18 cellular contexts compared by ENCODE assay signal in genomic region chr16:12294471-12294870, GRCh38.
DNase-seq lines count a peak whose midpoint lies in the region; ATAC-seq, FAIRE-seq and TF ChIP-seq lines count a peak whose summit lies in the region.
"Had no signal": no experiment of that assay in that cellular context is flagged by ENCODE, and none has a peak within 500 bp of the region (broad histone marks: within the 10 kb centered on the region; RNA-seq: fewer than 3 reads in every experiment).

No MANE protein-coding gene starts in this region.

- H3K4me3 ChIP-seq in HepG2 (replicated peaks in 1 of 3; ENCODE audit: insufficient read depth in 1 of 3, low read depth in 2 of 3, low read length in 3 of 3), result no peak overlapping the region
- H3K4me3 ChIP-seq in right lobe of liver, result no peak overlapping the region
- no peak overlapping the region for H3K4me3 ChIP-seq in mesodermal cell (ENCODE audit: extremely low read depth, insufficient read depth, low read length, poor library complexity, severe bottlenecking)
- H3K4me3 ChIP-seq: BLaER1, GM23338 had no signal

- no peak for TF ChIP-seq RAD21 in HepG2 (CRISPR knock-in tag; IDR thresholded peaks at IDR 0.05)

- POLR2A ChIA-PET in HepG2 (lab: Yijun Ruan, JAX), result interaction anchor here (1.1 to 1.4 kb wide), 2 partner anchors 31 to 34 kb away, joined by 3 to 6 read pairs; no protein-coding TSS in a partner anchor

- no peak overlapping the region for H3K4me2 ChIP-seq in HepG2 (ENCODE audit: low read depth, low read length)
- H3K4me2 ChIP-seq: GM23338 had no signal

- WGBS in HepG2 (ENCODE audit: low lambda C conversion rate), result 95% methylated on average over 6 of the region's 6 CpGs
- 90% methylated on average over 2 of the region's 6 CpGs for WGBS in right lobe of liver (ENCODE audit: insufficient coverage, low coverage, low lambda C conversion rate, missing lambda C conversion rate)
- WGBS in mesodermal cell (ENCODE audit: insufficient coverage in 2 of 2), 2 experiments, result 89 to 93% methylated on average over 5 to 6 of the region's 6 CpGs

- H3K4me1 ChIP-seq in HepG2 (ENCODE audit: insufficient read depth, low read length) (peaks cover 31% of the 10 kb centered on the region), right lobe of liver (no peaks in the 10 kb centered on the region), mesodermal cell (ENCODE audit: control insufficient read depth, insufficient read depth, low read length, poor library complexity, severe bottlenecking) (peaks cover 18% of the 10 kb centered on the region)
- H3K4me1 ChIP-seq: Caco-2 had no signal

- TF ChIP-seq CTCF in HepG2 (CRISPR knock-in tag; IDR thresholded peaks at IDR 0.05) (no peak), right lobe of liver (IDR thresholded peaks at IDR 0.05) (no peak), nephron progenitor cell (IDR thresholded peaks at IDR 0.05) (no peak)

- no peak overlapping the region for H3K9ac ChIP-seq in HepG2 (ENCODE audit: insufficient read depth, low read depth, low read length)
- H3K9ac ChIP-seq: BLaER1 had no signal

- H3K4me3 Mint-ChIP-seq in nephron progenitor cell, result no peak overlapping the region
- H3K4me3 Mint-ChIP-seq: CD8-positive, alpha-beta memory T cell; GM23338 had no signal

- TF ChIP-seq POLR2A in HepG2 (IDR thresholded peaks at IDR 0.05; ENCODE audit: insufficient read depth in 1 of 2, low read depth in 2 of 2, low read length in 2 of 2), result no peak
- no peak for TF ChIP-seq POLR2A in right lobe of liver (IDR thresholded peaks at IDR 0.05)

- intact Hi-C loops in HepG2 (cut with micrococcal nuclease; ENCODE audit: unreplicated experiment), result no loop called here
- intact Hi-C loops in right lobe of liver (cut with DNase I), result no loop called here

- H3K27me3 Mint-ChIP-seq in nephron progenitor cell (ENCODE audit: low read depth, poor library complexity), result peaks cover 12% of the 10 kb centered on the region
- H3K27me3 Mint-ChIP-seq: CD8-positive, alpha-beta memory T cell had no signal

- H3K4me1 Mint-ChIP-seq in nephron progenitor cell, result peaks cover 4% of the 10 kb centered on the region
- H3K4me1 Mint-ChIP-seq: GM23338 had no signal

- no peaks in the 10 kb centered on the region for H3K36me3 Mint-ChIP-seq in nephron progenitor cell (ENCODE audit: low read depth)

- H3K27ac ChIP-seq in HepG2 (ENCODE audit: extremely low read length, insufficient read depth, low read length) (no peak overlapping the region), right lobe of liver (no peak overlapping the region), mesodermal cell (ENCODE audit: low read depth, low read length, severe bottlenecking) (peak overlapping the region; percentile 23)
- H3K27ac ChIP-seq: BLaER1 had no signal

- H3K27ac Mint-ChIP-seq in nephron progenitor cell, result no peak overlapping the region
- H3K27ac Mint-ChIP-seq: GM23338 had no signal

- no peaks in the 10 kb centered on the region for H3K9me3 ChIP-seq in HepG2 (ENCODE audit: low read length)
- H3K9me3 ChIP-seq in right lobe of liver, result no peaks in the 10 kb centered on the region
- no peaks in the 10 kb centered on the region for H3K9me3 ChIP-seq in mesodermal cell (ENCODE audit: control insufficient read depth, low read length)
- H3K9me3 ChIP-seq: Caco-2 had no signal

- H3K9me3 Mint-ChIP-seq in nephron progenitor cell, result peaks cover 10% of the 10 kb centered on the region
- H3K9me3 Mint-ChIP-seq: GM23338 had no signal

- CTCF ChIA-PET in HepG2 (lab: Yijun Ruan, JAX; ENCODE audit: low intra/inter-chr PET ratio, low total read pairs), result no interaction called here

- H4K20me1 ChIP-seq in HepG2 (ENCODE audit: insufficient read depth, low read length), result no peaks in the 10 kb centered on the region
- H4K20me1 ChIP-seq: BLaER1 had no signal

- no peak for FAIRE-seq in HepG2 (lab: Jason Lieb, UNC)
- FAIRE-seq: GM18507 had no signal

- no peak for ATAC-seq in HepG2
- no peak for ATAC-seq in right lobe of liver
- ATAC-seq in HG03378 (IDR thresholded peaks at IDR 0.05; ENCODE audit: unreplicated experiment), result no peak
- no peak for ATAC-seq in HG03439 (IDR thresholded peaks at IDR 0.05; ENCODE audit: unreplicated experiment)
- ATAC-seq: GM23338 had no signal

- no peaks in the 10 kb centered on the region for H3K36me3 ChIP-seq in HepG2 (replicated peaks in 1 of 2; ENCODE audit: control insufficient read depth in 1 of 2, insufficient read depth in 2 of 2, low read length in 2 of 2)
- H3K36me3 ChIP-seq in right lobe of liver, result no peaks in the 10 kb centered on the region
- H3K36me3 ChIP-seq in mesodermal cell (ENCODE audit: control insufficient read depth, insufficient read depth, low read length), result no peaks in the 10 kb centered on the region

- no peaks in the 10 kb centered on the region for H3K79me2 ChIP-seq in HepG2 (ENCODE audit: insufficient read depth, low read length)

- H2AFZ ChIP-seq in HepG2 (ENCODE audit: low read length), result no peak overlapping the region
- H2AFZ ChIP-seq: GM23338 had no signal

- TF ChIP-seq EP300 in HepG2 (IDR thresholded peaks at IDR 0.05; ENCODE audit: low read depth in 2 of 2, low read length in 2 of 2) (no peak), HepG2 (CRISPR knock-in tag; IDR thresholded peaks at IDR 0.05; ENCODE audit: borderline replicate concordance) (no peak)

- DNase-seq in HepG2 (ENCODE audit: low spot score), result no peak
- no peak for DNase-seq in right lobe of liver
- DNase-seq in dermis blood vessel endothelial cell, result peak; percentile 17
- DNase-seq in nephron progenitor cell, result no peak
- DNase-seq in activated gamma-delta T cell treated with Interleukin-2 at 50 U/mL for 16 hours, result no peak
- DNase-seq: 8988T; AML-193; Caco-2; CD8-positive, alpha-beta memory T cell; DMS53; GF-D8; H7 had no signal

- H3K27me3 ChIP-seq in HepG2 (ENCODE audit: control insufficient read depth in 1 of 2, insufficient read depth in 2 of 2, low read length in 2 of 2) (no peaks in the 10 kb centered on the region), right lobe of liver (no peaks in the 10 kb centered on the region)
- H3K27me3 ChIP-seq: BLaER1 had no signal

- in situ Hi-C loops in HepG2 (cut with HindIII; ENCODE audit: extremely low pct_ligation_motif_present, low pct_unique_long_range_greater_than_20kb), result no loop called here

- BruUV-seq in HepG2 (replicated peaks; lab: Mats Ljungman, UMichigan), result no TSS peak

TF ChIP-seq in HepG2, 621 proteins besides CTCF, POLR2A, EP300 and RAD21 (continues in another document):
- TF ChIP-seq HIVEP1 (CRISPR knock-in tag; IDR thresholded peaks at IDR 0.05) (0 out of 2 replicates have a peak, but pooled peaks have one; percentile 35), ZNF431 (CRISPR knock-in tag; IDR thresholded peaks at IDR 0.05; ENCODE audit: borderline replicate concordance, low read depth) (no peak), GPBP1L1 (CRISPR knock-in tag; IDR thresholded peaks at IDR 0.05) (no peak), ZNF34 (CRISPR knock-in tag; IDR thresholded peaks at IDR 0.05; ENCODE audit: borderline replicate concordance) (no peak), PITX1 (CRISPR knock-in tag; IDR thresholded peaks at IDR 0.05) (0 out of 2 replicates have a peak, but pooled peaks have one; percentile 6), ZNF569 (CRISPR knock-in tag; IDR thresholded peaks at IDR 0.05; ENCODE audit: borderline replicate concordance) (no peak), PHF20 (CRISPR knock-in tag; IDR thresholded peaks at IDR 0.05) (0 out of 2 replicates have a peak, but pooled peaks have one; percentile 18), ZNF782 (CRISPR knock-in tag; IDR thresholded peaks at IDR 0.05; ENCODE audit: borderline replicate concordance) (no peak), MTA1 (CRISPR knock-in tag; IDR thresholded peaks at IDR 0.05; ENCODE audit: borderline replicate concordance) (0 out of 2 replicates have a peak, but pooled peaks have one; percentile 32)
- TF ChIP-seq, protein P1, sequence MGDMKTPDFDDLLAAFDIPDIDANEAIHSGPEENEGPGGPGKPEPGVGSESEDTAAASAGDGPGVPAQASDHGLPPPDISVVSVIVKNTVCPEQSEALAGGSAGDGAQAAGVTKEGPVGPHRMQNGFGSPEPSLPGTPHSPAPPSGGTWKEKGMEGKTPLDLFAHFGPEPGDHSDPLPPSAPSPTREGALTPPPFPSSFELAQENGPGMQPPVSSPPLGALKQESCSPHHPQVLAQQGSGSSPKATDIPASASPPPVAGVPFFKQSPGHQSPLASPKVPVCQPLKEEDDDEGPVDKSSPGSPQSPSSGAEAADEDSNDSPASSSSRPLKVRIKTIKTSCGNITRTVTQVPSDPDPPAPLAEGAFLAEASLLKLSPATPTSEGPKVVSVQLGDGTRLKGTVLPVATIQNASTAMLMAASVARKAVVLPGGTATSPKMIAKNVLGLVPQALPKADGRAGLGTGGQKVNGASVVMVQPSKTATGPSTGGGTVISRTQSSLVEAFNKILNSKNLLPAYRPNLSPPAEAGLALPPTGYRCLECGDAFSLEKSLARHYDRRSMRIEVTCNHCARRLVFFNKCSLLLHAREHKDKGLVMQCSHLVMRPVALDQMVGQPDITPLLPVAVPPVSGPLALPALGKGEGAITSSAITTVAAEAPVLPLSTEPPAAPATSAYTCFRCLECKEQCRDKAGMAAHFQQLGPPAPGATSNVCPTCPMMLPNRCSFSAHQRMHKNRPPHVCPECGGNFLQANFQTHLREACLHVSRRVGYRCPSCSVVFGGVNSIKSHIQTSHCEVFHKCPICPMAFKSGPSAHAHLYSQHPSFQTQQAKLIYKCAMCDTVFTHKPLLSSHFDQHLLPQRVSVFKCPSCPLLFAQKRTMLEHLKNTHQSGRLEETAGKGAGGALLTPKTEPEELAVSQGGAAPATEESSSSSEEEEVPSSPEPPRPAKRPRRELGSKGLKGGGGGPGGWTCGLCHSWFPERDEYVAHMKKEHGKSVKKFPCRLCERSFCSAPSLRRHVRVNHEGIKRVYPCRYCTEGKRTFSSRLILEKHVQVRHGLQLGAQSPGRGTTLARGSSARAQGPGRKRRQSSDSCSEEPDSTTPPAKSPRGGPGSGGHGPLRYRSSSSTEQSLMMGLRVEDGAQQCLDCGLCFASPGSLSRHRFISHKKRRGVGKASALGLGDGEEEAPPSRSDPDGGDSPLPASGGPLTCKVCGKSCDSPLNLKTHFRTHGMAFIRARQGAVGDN (CRISPR knock-in tag; IDR thresholded peaks at IDR 0.05), result 0 out of 2 replicates have a peak, but pooled peaks have one; percentile 13
